ENCODE assay signal across 2 cellular contexts in genomic region chr3:61716693-61717092, GRCh38.
DNase-seq lines count a peak whose midpoint lies in the region; ATAC-seq and TF ChIP-seq lines count a peak whose summit lies in the region.
"Not testable (repeated sequence)": the region's sequence is repeated elsewhere in the genome, so short reads cannot be mapped to it uniquely, and the experiment has no call there.

No MANE protein-coding gene starts in this region.

- H3K4me1 ChIP-seq in HEK293 (ENCODE audit: control insufficient read depth, insufficient read depth, low read length) = not testable (repeated sequence)

- H3K4me3 ChIP-seq in HEK293 (ENCODE audit: low read depth, low read length) = not testable (repeated sequence)

- CTCF ChIA-PET in HEK293 (lab: Yijun Ruan, JAX) = interaction anchor here (0.7 kb wide), 1 partner anchor 1695 kb away, joined by 4 read pairs; no protein-coding TSS in a partner anchor
- CTCF ChIA-PET in WTC11 (lab: Charles Lee) = not testable (repeated sequence)

- H3K27me3 Mint-ChIP-seq in WTC11 (ENCODE audit: low read depth) = not testable (repeated sequence)

- H3K27ac Mint-ChIP-seq in WTC11 = peak overlapping the region; percentile 18; the same call in 1 of the 2 replicates

- H3K27ac ChIP-seq in HEK293 (ENCODE audit: extremely low read depth, low read depth, low read length) = not testable (repeated sequence)

- POLR2A ChIA-PET in HEK293 (lab: Yijun Ruan, JAX); WTC11 (lab: Charles Lee): not testable (repeated sequence)

- not testable (repeated sequence) for H3K36me3 ChIP-seq in HEK293 (ENCODE audit: control insufficient read depth in 2 of 2, insufficient read depth in 1 of 2, low read length in 2 of 2)

- not testable (repeated sequence) for TF ChIP-seq CTCF in HEK293 (tag by site-specific recombination; IDR thresholded peaks at IDR 0.05); WTC11 (IDR thresholded peaks at IDR 0.05)

- H3K4me3 Mint-ChIP-seq in WTC11 = not testable (repeated sequence)

- not testable (repeated sequence) for ATAC-seq in WTC11

- not testable (repeated sequence) for H3K9me3 Mint-ChIP-seq in WTC11

- peaks cover 73% of the 10 kb centered on the region for H3K4me1 Mint-ChIP-seq in WTC11

- DNase-seq in WTC11 (ENCODE audit: low spot score) = not testable (repeated sequence)

- H3K36me3 Mint-ChIP-seq in WTC11 = not testable (repeated sequence)

- not testable (repeated sequence) for H3K9me3 ChIP-seq in HEK293 (ENCODE audit: control insufficient read depth, insufficient read depth, low read depth, low read length)

TF ChIP-seq in HEK293, 187 proteins besides CTCF, POLR2A, EP300 and RAD21:
- peak; percentile 95 for TF ChIP-seq ZNF121 (tag by site-specific recombination; IDR thresholded peaks at IDR 0.05)

TF ChIP-seq in WTC11, 78 proteins besides CTCF, POLR2A, EP300 and RAD21:
- TF ChIP-seq ZNF121 (CRISPR knock-in tag; IDR thresholded peaks at IDR 0.05) = peak; percentile 90
